In genomic region chr2:51258301-51258700, GRCh38 we compare ENCODE assay signal across 3 cellular contexts.
TF ChIP-seq lines count a peak whose summit lies in the region.

No MANE protein-coding gene starts in this region.

TF ChIP-seq in A549, 52 proteins besides CTCF, POLR2A, EP300 and RAD21:
- TF ChIP-seq CEBPB (IDR thresholded peaks at IDR 0.05) (peak; percentile 16 to 46; a peak in 2 of 4 replicates), GATA3 (IDR thresholded peaks at IDR 0.05; ENCODE audit: borderline replicate concordance) (no peak)

TF ChIP-seq in IMR-90, 13 proteins besides CTCF, POLR2A, EP300 and RAD21:
- TF ChIP-seq CEBPB (IDR thresholded peaks at IDR 0.05; ENCODE audit: low read depth, low read length) (peak; percentile 93), MAFK (IDR thresholded peaks at IDR 0.05; ENCODE audit: low read depth, low read length) (no peak)

TF ChIP-seq in H1, 55 proteins besides CTCF, POLR2A, EP300 and RAD21:
- TF ChIP-seq SIRT6 (IDR thresholded peaks at IDR 0.05; ENCODE audit: low read length) (no peak), CEBPB (IDR thresholded peaks at IDR 0.05; ENCODE audit: low read depth, low read length) (peak; percentile 86), RXRA (IDR thresholded peaks at IDR 0.05; ENCODE audit: insufficient read depth, low read depth, low read length) (no peak)
